In the genomic region with DNA sequence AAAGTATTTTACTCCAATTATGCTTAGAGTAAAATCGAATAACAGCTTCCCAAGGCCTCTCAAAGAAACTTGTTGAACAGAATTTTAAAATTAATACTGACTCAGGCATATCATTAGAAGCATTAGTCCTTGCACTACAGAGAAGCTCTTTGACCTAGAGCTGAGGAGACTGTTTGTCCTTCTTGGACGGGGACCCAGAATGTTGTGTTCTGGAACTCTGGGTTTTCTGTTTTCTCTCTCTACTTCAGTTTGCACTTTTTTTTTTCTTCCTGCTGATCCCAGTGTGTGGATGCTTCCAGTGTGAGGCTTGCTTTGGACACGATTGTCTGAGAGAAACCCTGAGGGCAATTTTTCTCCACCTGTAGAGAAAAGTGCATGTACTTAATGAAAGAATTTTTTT, we compare ENCODE assay signal across 21 cellular contexts.
"Had no signal": no experiment of that assay in that cellular context is flagged by ENCODE, and none has a peak within 500 bp of the region (broad histone marks: within the 10 kb centered on the region; RNA-seq: fewer than 3 reads in every experiment).

No MANE protein-coding gene starts in this region.

- ATAC-seq: effector memory CD8-positive, alpha-beta T cell; left lung; stimulated activated naive CD8-positive, alpha-beta T cell treated with anti-CD3 and anti-CD28 coated beads, Interleukin-15, amount 100 ng/mL, for 72 hours; WTC11 had no signal

- H3K27me3 Mint-ChIP-seq: activated CD4-positive, alpha-beta memory T cell treated with anti-CD3 and anti-CD28 coated beads, Interleukin-2, amount 10 ng/mL, durations not matched to agents 7 days and 5 days; activated naive CD4-positive, alpha-beta T cell treated with anti-CD3 and anti-CD28 coated beads, Interleukin-2, amount 50 U/mL, for 24 hours; dendritic cell treated with granulocyte-macrophage colony-stimulating factor and Interleukin-4, amounts not matched to agents 40 ng/mL and 50 ng/mL, for 4 days; effector memory CD8-positive, alpha-beta T cell; stimulated activated naive CD8-positive, alpha-beta T cell treated with anti-CD3 and anti-CD28 coated beads, Interleukin-15, amount 100 ng/mL, for 72 hours had no signal

- H3K4me1 Mint-ChIP-seq: activated CD4-positive, alpha-beta memory T cell treated with anti-CD3 and anti-CD28 coated beads, Interleukin-2, amount 10 ng/mL, durations not matched to agents 7 days and 5 days; activated naive CD4-positive, alpha-beta T cell treated with anti-CD3 and anti-CD28 coated beads, Interleukin-2, amount 50 U/mL, for 24 hours; nephron; stimulated activated naive CD8-positive, alpha-beta T cell treated with anti-CD3 and anti-CD28 coated beads, Interleukin-15, amount 100 ng/mL, for 72 hours; WTC11 had no signal

- H3K27me3 ChIP-seq: heart right ventricle, left lung, sigmoid colon, spleen, thyroid gland, uterus had no signal

- H3K4me3 Mint-ChIP-seq: activated CD4-positive, alpha-beta memory T cell treated with anti-CD3 and anti-CD28 coated beads, Interleukin-2, amount 10 ng/mL, durations not matched to agents 7 days and 5 days; activated naive CD4-positive, alpha-beta T cell treated with anti-CD3 and anti-CD28 coated beads, Interleukin-2, amount 50 U/mL, for 24 hours; dendritic cell treated with granulocyte-macrophage colony-stimulating factor and Interleukin-4, amounts not matched to agents 40 ng/mL and 50 ng/mL, for 4 days; effector memory CD8-positive, alpha-beta T cell; nephron; stimulated activated naive CD8-positive, alpha-beta T cell treated with anti-CD3 and anti-CD28 coated beads, Interleukin-15, amount 100 ng/mL, for 72 hours; WTC11 had no signal

- H3K27ac Mint-ChIP-seq: activated CD4-positive, alpha-beta memory T cell treated with anti-CD3 and anti-CD28 coated beads, Interleukin-2, amount 10 ng/mL, durations not matched to agents 7 days and 5 days; activated naive CD4-positive, alpha-beta T cell treated with anti-CD3 and anti-CD28 coated beads, Interleukin-2, amount 50 U/mL, for 24 hours; dendritic cell treated with granulocyte-macrophage colony-stimulating factor and Interleukin-4, amounts not matched to agents 40 ng/mL and 50 ng/mL, for 4 days; effector memory CD8-positive, alpha-beta T cell; nephron; stimulated activated naive CD8-positive, alpha-beta T cell treated with anti-CD3 and anti-CD28 coated beads, Interleukin-15, amount 100 ng/mL, for 72 hours; WTC11 had no signal

- H3K27ac ChIP-seq: left lung, prostate gland, sigmoid colon, spleen, uterus had no signal

- DNase-seq: activated CD4-positive, alpha-beta memory T cell treated with anti-CD3 and anti-CD28 coated beads, Interleukin-2, amount 10 ng/mL, durations not matched to agents 7 days and 5 days; activated CD4-positive, alpha-beta T cell treated with anti-CD3 and anti-CD28 coated beads for 4 hours; activated effector memory CD4-positive, alpha-beta T cell treated with anti-CD3 and anti-CD28 coated beads, Interleukin-2, amount 50 U/mL, for 16 hours; activated T-cell treated with anti-CD3 and anti-CD28 coated beads, Interleukin-2, amount 50 U/mL, for 48 hours; central memory CD4-positive, alpha-beta T cell; effector memory CD8-positive, alpha-beta T cell; foreskin melanocyte; heart right ventricle; left lung; mesendoderm; sigmoid colon; spleen; stimulated activated naive CD8-positive, alpha-beta T cell treated with anti-CD3 and anti-CD28 coated beads, Interleukin-15, amount 100 ng/mL, for 72 hours; T-helper 2 cell; uterus had no signal

- H3K9me3 Mint-ChIP-seq: activated naive CD4-positive, alpha-beta T cell treated with anti-CD3 and anti-CD28 coated beads, Interleukin-2, amount 50 U/mL, for 24 hours; nephron; stimulated activated naive CD8-positive, alpha-beta T cell treated with anti-CD3 and anti-CD28 coated beads, Interleukin-15, amount 100 ng/mL, for 72 hours had no signal

- H3K36me3 Mint-ChIP-seq: activated naive CD4-positive, alpha-beta T cell treated with anti-CD3 and anti-CD28 coated beads, Interleukin-2, amount 50 U/mL, for 24 hours had no signal
